Comparison of ENCODE assay signal across 8 cellular contexts in genomic region chr10:34723746-34724145, GRCh38.
DNase-seq lines count a peak whose midpoint lies in the region; ATAC-seq and TF ChIP-seq lines count a peak whose summit lies in the region.

No MANE protein-coding gene starts in this region.

- TF ChIP-seq CTCF in GM12873 (IDR thresholded peaks at IDR 0.05; ENCODE audit: insufficient read depth, low read depth, low read length, missing control alignments) (peak; percentile 51), RWPE1 (conservative IDR thresholded peaks at IDR 0.05; ENCODE audit: low read depth) (peak; percentile 25; the same call in 1 of the 2 replicates), fibroblast of villous mesenchyme (IDR thresholded peaks at IDR 0.05; ENCODE audit: insufficient read depth, low read depth, low read length) (peak; percentile 70)

- no peaks in the 10 kb centered on the region for H3K27me3 Mint-ChIP-seq in activated naive CD8-positive, alpha-beta T cell treated with anti-CD3 and anti-CD28 coated beads, Interleukin-2, amount 50 U/mL, for 24 hours

- no peak overlapping the region for H3K4me3 Mint-ChIP-seq in activated naive CD8-positive, alpha-beta T cell treated with anti-CD3 and anti-CD28 coated beads, Interleukin-2, amount 50 U/mL, for 24 hours

- H3K4me3 ChIP-seq in fibroblast of villous mesenchyme (ENCODE audit: low read depth, low read length) (no peak overlapping the region), rectal smooth muscle tissue (ENCODE audit: low read length) (peak overlapping the region; percentile 42)

- POLR2A ChIA-PET in RWPE1 (lab: Yijun Ruan, JAX; ENCODE audit: low non-redundant PET) = no interaction called here

- no peaks in the 10 kb centered on the region for H3K36me3 ChIP-seq in rectal smooth muscle tissue (ENCODE audit: control insufficient read depth, insufficient read depth, low read length)

- ATAC-seq in HG02798 (IDR thresholded peaks at IDR 0.05; ENCODE audit: poor library complexity, unreplicated experiment) = peak; percentile 73
- ATAC-seq in activated naive CD8-positive, alpha-beta T cell treated with anti-CD3 and anti-CD28 coated beads, Interleukin-2, amount 50 U/mL, for 24 hours = no peak
- no peak for ATAC-seq in GM19035 (IDR thresholded peaks at IDR 0.05; ENCODE audit: unreplicated experiment)

- H3K27ac ChIP-seq in RWPE1 = no peak overlapping the region
- H3K27ac ChIP-seq in rectal smooth muscle tissue (ENCODE audit: low read depth, low read length) = peak overlapping the region; percentile 16

- no peak for DNase-seq in RWPE1 (ENCODE audit: low spot score)
- DNase-seq in fibroblast of villous mesenchyme (ENCODE audit: low read depth) = peak; percentile 86
- no peak for DNase-seq in KG1 (lab: John Stamatoyannopoulos, UW)
- no peak for DNase-seq in activated naive CD8-positive, alpha-beta T cell treated with anti-CD3 and anti-CD28 coated beads, Interleukin-2, amount 50 U/mL, for 24 hours

- no peaks in the 10 kb centered on the region for H3K27me3 ChIP-seq in rectal smooth muscle tissue (ENCODE audit: control insufficient read depth, insufficient read depth, low read length)

- H3K36me3 Mint-ChIP-seq in activated naive CD8-positive, alpha-beta T cell treated with anti-CD3 and anti-CD28 coated beads, Interleukin-2, amount 50 U/mL, for 24 hours (ENCODE audit: low read depth) = no peaks in the 10 kb centered on the region

- H3K27ac Mint-ChIP-seq in activated naive CD8-positive, alpha-beta T cell treated with anti-CD3 and anti-CD28 coated beads, Interleukin-2, amount 50 U/mL, for 24 hours = no peak overlapping the region

- peaks cover 7% of the 10 kb centered on the region for H3K4me1 ChIP-seq in rectal smooth muscle tissue (ENCODE audit: control insufficient read depth, insufficient read depth, low read length)

- H3K9me3 Mint-ChIP-seq in activated naive CD8-positive, alpha-beta T cell treated with anti-CD3 and anti-CD28 coated beads, Interleukin-2, amount 50 U/mL, for 24 hours = no peaks in the 10 kb centered on the region

- no peak overlapping the region for H3K9ac ChIP-seq in rectal smooth muscle tissue (ENCODE audit: low read length)

- no peaks in the 10 kb centered on the region for H3K4me1 Mint-ChIP-seq in activated naive CD8-positive, alpha-beta T cell treated with anti-CD3 and anti-CD28 coated beads, Interleukin-2, amount 50 U/mL, for 24 hours

- CTCF ChIA-PET in RWPE1 (lab: Yijun Ruan, JAX) = interaction anchor here (0.6 to 1.5 kb wide), 5 partner anchors 8 to 271 kb away, joined by 3 to 6 read pairs (median 4); no protein-coding TSS in a partner anchor
